8 cellular contexts compared by ENCODE assay signal in the genomic region with DNA sequence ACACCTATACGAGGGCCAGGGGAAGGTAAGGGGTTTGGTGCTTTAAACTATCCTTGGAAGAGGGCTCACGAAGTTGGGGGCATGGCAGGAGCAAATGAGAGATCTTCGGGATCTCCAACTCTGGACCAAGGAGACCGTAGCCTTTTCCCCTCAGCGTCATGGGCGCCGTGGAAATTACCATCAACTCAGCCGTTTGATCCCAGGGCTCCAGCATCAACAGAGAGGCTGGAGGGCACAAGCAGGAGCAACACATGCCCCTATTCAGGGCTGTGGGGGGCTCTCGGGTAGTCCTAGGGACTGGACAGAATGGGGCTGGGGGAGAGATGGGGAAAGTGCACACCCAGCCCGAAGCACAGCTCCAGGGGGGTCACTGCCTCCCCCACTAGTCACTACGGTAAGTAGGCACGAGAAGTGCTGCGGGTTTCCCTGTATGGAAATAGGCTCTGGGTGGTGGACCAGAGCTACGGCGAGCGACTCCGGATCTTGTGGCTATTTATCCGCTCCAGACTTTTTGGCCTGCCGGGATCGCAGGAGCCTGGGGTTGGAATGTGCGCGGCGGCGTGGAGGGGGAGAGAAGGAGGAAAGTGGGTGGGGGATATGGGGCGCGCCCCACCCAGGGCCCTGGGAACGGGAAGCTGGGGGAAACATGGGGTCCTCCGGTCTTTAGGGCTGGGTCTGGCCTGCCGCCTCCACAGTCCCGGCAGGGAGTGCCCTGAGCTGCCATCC. TPM values are rescaled to one million over a fixed set of nuclear protein-coding genes. Genes with fewer than 3 reads are reported as not detected.
A peak's percentile ranks its signal among the peaks of the same experiment; 100 is the strongest.
DNase-seq lines count a peak whose midpoint lies in the region; ATAC-seq and TF ChIP-seq lines count a peak whose summit lies in the region.

No MANE protein-coding gene starts in this region.

- H3K4me1 ChIP-seq in colonic mucosa, result peaks cover 8% of the 10 kb centered on the region
- H3K4me1 ChIP-seq in smooth muscle cell (ENCODE audit: low read depth), result peaks cover 14% of the 10 kb centered on the region

- DNase-seq in NCI-H187 (lab: John Stamatoyannopoulos, UW) (peak; percentile 1 to 29), NCI-H187 treated with DMSO at 0.1 percent for 48 hours (lab: John Stamatoyannopoulos, UW) (no peak), NCI-H526 (lab: John Stamatoyannopoulos, UW) (peak; percentile 62 to 87), colonic mucosa (peak; percentile 90), kidney glomerular epithelial cell (lab: John Stamatoyannopoulos, UW) (peak; percentile 93), smooth muscle cell (lab: John Stamatoyannopoulos, UW; ENCODE audit: unreplicated experiment) (peak; percentile 58)

- H3K36me3 ChIP-seq in colonic mucosa (no peaks in the 10 kb centered on the region), smooth muscle cell (ENCODE audit: low read depth) (no peaks in the 10 kb centered on the region)

- intact Hi-C loops in colonic mucosa (cut with DNase I), result no loop called here

- no peaks in the 10 kb centered on the region for H3F3A ChIP-seq in smooth muscle cell (ENCODE audit: low read depth)

- peak overlapping the region; percentile 97 for H2AFZ ChIP-seq in smooth muscle cell (ENCODE audit: low read depth)

- H3K9me3 ChIP-seq in colonic mucosa (no peaks in the 10 kb centered on the region), smooth muscle cell (replicated peaks; ENCODE audit: low read depth) (no peaks in the 10 kb centered on the region)

- peaks cover 37% of the 10 kb centered on the region for H3K79me2 ChIP-seq in smooth muscle cell (ENCODE audit: low read depth)

- H3K27me3 ChIP-seq in colonic mucosa (no peaks in the 10 kb centered on the region), smooth muscle cell (ENCODE audit: low read depth) (no peaks in the 10 kb centered on the region)

- under 1% methylated on average over 24 of the region's 30 CpGs for WGBS in smooth muscle cell (ENCODE audit: low lambda C conversion rate)

- peak overlapping the region; percentile 51 for H3K4me3 ChIP-seq in colonic mucosa
- peak overlapping the region; percentile 86 for H3K4me3 ChIP-seq in smooth muscle cell

- H3K27ac ChIP-seq in colonic mucosa (peak overlapping the region; percentile 69), smooth muscle cell (ENCODE audit: low read depth) (peak overlapping the region; percentile 75)

- no peak for TF ChIP-seq CTCF in colonic mucosa (IDR thresholded peaks at IDR 0.05)
- no peak for TF ChIP-seq CTCF in smooth muscle cell (IDR thresholded peaks at IDR 0.05; ENCODE audit: borderline replicate concordance, insufficient read depth, poor library complexity, severe bottlenecking)

- ATAC-seq in activated CD4-positive, CD25-positive, alpha-beta regulatory T cell treated with anti-CD3 and anti-CD28 coated beads, Interleukin-2, amount 50 U/mL, for 24 hours, result no peak
- ATAC-seq in HG03565 (IDR thresholded peaks at IDR 0.05; ENCODE audit: unreplicated experiment), result no peak

- H4K20me1 ChIP-seq in smooth muscle cell (ENCODE audit: low read depth), result peaks cover 4% of the 10 kb centered on the region

- peak overlapping the region; percentile 97 for H3K4me2 ChIP-seq in smooth muscle cell

- H3K9ac ChIP-seq in colonic mucosa (ENCODE audit: low read depth in 2 of 2, low read length in 2 of 2), result peak overlapping the region; percentile 68 to 76
- H3K9ac ChIP-seq in smooth muscle cell (ENCODE audit: low read depth), result peak overlapping the region; percentile 74

RNA-seq across cellular contexts. Expression of a gene that starts 0.5 kb away (rescaled TPM):
- total RNA-seq in colonic mucosa (100 to 1,000 TPM in 1 of 2 donors, 10 to 100 TPM in 1; 83.5 to 112 TPM), smooth muscle cell (354 and 503 TPM in 2 replicates)
- polyA plus RNA-seq in smooth muscle cell, result 456 and 471 TPM in 2 replicates

RNA-seq across cellular contexts. Expression of a gene that starts 12.8 kb away (rescaled TPM):
- total RNA-seq in colonic mucosa (10 to 100 TPM; 59.1 to 81.0 TPM), smooth muscle cell (21.1 and 42.3 TPM in 2 replicates)
- 20.6 and 22.1 TPM in 2 replicates for polyA plus RNA-seq in smooth muscle cell

RNA-seq across cellular contexts. Expression of a gene that starts 28.8 kb away (rescaled TPM):
- 100 to 1,000 TPM; 371 to 374 TPM for total RNA-seq in colonic mucosa
- 135 and 150 TPM in 2 replicates for total RNA-seq in smooth muscle cell
- 107 and 114 TPM in 2 replicates for polyA plus RNA-seq in smooth muscle cell

RNA-seq across cellular contexts. Expression of a gene that starts 32.7 kb away (rescaled TPM):
- total RNA-seq in colonic mucosa (10 to 100 TPM; 17.8 to 22.6 TPM), smooth muscle cell (19.6 and 33.8 TPM in 2 replicates)
- 0.59 and 0.80 TPM in 2 replicates for polyA plus RNA-seq in smooth muscle cell

RNA-seq across cellular contexts. Expression of a gene that starts 38.0 kb away (rescaled TPM):
- 1 to 10 TPM; 5.1 to 9.4 TPM for total RNA-seq in colonic mucosa
- total RNA-seq in smooth muscle cell, result 20.8 and 22.5 TPM in 2 replicates
- polyA plus RNA-seq in smooth muscle cell, result 42.1 and 51.9 TPM in 2 replicates
